Comparison of ENCODE assay signal across 18 cellular contexts in the genomic region with DNA sequence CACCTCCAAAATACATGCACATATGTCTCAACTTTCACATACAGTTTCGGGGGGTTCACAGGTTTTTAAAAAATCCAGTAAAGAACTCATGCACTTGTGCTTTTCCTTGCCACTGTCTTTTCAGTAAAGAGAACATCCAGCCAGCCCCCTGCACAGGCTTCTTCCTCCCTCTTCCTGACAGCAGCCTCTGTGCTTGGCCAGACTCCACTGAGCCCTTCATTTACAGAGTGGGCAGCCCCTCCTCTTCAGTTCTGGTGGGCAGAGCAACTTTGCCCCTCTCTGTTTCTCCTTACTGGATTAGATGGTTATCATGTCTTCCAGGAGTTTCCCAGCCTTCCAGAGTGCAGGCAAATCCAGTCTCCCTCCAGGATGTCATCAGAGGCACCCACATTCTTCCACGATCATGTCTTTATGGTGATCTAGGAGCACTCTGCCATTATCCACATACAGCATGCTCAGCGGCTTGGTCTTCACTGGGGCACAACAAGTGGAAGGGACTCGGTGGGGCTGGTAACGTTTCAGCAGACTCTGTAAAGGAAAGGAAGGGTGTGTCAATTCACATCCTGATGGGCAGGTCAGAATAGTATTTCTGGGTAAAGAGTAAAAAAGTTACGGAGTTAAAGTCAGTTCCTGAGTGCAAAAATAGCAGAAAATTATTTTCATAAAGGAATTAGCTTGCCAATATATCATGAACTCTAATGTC. TPM values are rescaled to one million over a fixed set of nuclear protein-coding genes. Genes with fewer than 3 reads are reported as not detected.
DNase-seq lines count a peak whose midpoint lies in the region; ATAC-seq and TF ChIP-seq lines count a peak whose summit lies in the region.
"Had no signal": no experiment of that assay in that cellular context is flagged by ENCODE, and none has a peak within 500 bp of the region (broad histone marks: within the 10 kb centered on the region; RNA-seq: fewer than 3 reads in every experiment).

No MANE protein-coding gene starts in this region.

- H3K4me1 ChIP-seq in PC-9 (replicated peaks; ENCODE audit: insufficient read depth) (no peaks in the 10 kb centered on the region), endodermal cell (ENCODE audit: control insufficient read depth, insufficient read depth, low read length) (peaks cover 9% of the 10 kb centered on the region), skeletal muscle tissue (ENCODE audit: control insufficient read depth in 3 of 3, insufficient read depth in 3 of 3, low read length in 3 of 3) (peaks cover 49 to 62% (median 60%) of the 10 kb centered on the region in 3 donors), foreskin keratinocyte (no peaks in the 10 kb centered on the region), transverse colon (peaks cover 9 to 33% (median 15%) of the 10 kb centered on the region in 4 donors)

- H2AFZ ChIP-seq in PC-9, result no peak overlapping the region

- H3K27ac ChIP-seq in PC-9, result no peak overlapping the region
- no peak overlapping the region for H3K27ac ChIP-seq in endodermal cell (ENCODE audit: low read depth, low read length)
- peak overlapping the region; percentile 18 for H3K27ac ChIP-seq in skeletal muscle tissue (ENCODE audit: low read depth, low read length)
- no peak overlapping the region for H3K27ac ChIP-seq in foreskin keratinocyte
- peak overlapping the region in 2 of 4 donors; percentile 73 to 79 for H3K27ac ChIP-seq in transverse colon

- intact Hi-C loops in PC-9 (cut with micrococcal nuclease; ENCODE audit: unreplicated experiment), result no loop called here
- intact Hi-C loops in transverse colon (cut with DNase I; ENCODE audit: low total_unique reads), result no loop called here

- TF ChIP-seq CTCF in PC-9 (conservative IDR thresholded peaks at IDR 0.05) (no peak), endodermal cell (conservative IDR thresholded peaks at IDR 0.05) (no peak), foreskin keratinocyte (conservative IDR thresholded peaks at IDR 0.05) (no peak), transverse colon (IDR thresholded peaks at IDR 0.05) (no peak)

- peaks cover 6% of the 10 kb centered on the region; the same call in 1 of the 2 replicates for H3K36me3 ChIP-seq in PC-9 (ENCODE audit: low read depth)
- H3K36me3 ChIP-seq in endodermal cell (ENCODE audit: control insufficient read depth, insufficient read depth, low read length), result peaks cover 97% of the 10 kb centered on the region
- H3K36me3 ChIP-seq in skeletal muscle tissue (ENCODE audit: control insufficient read depth in 3 of 3, insufficient read depth in 3 of 3, low read length in 3 of 3), result peaks cover 3 to 5% (median 3%) of the 10 kb centered on the region in 3 donors
- peaks cover 0 to 2% (median 0%) of the 10 kb centered on the region in 4 donors for H3K36me3 ChIP-seq in transverse colon

- no peaks in the 10 kb centered on the region for H3K9me3 Mint-ChIP-seq in activated naive CD4-positive, alpha-beta T cell treated with anti-CD3 and anti-CD28 coated beads, Interleukin-2, amount 10 ng/mL, durations not matched to agents 7 days and 5 days
- no peaks in the 10 kb centered on the region for H3K9me3 Mint-ChIP-seq in endodermal cell
- H3K9me3 Mint-ChIP-seq: naive B cell had no signal

- in situ Hi-C loops in transverse colon (cut with MboI; ENCODE audit: low pct_ligation_motif_present in 1 of 4, low pct_unique_long_range_greater_than_20kb in 1 of 4, low sequenced_read_pairs in 3 of 4), result no loop called here

- peak overlapping the region; percentile 78 for H3K4me3 Mint-ChIP-seq in activated naive CD4-positive, alpha-beta T cell treated with anti-CD3 and anti-CD28 coated beads, Interleukin-2, amount 10 ng/mL, durations not matched to agents 7 days and 5 days
- no peak overlapping the region for H3K4me3 Mint-ChIP-seq in endodermal cell

- 93 to 94% methylated on average over 4 to 6 of the region's 6 CpGs for WGBS in endodermal cell (ENCODE audit: insufficient coverage in 1 of 2, insufficient read length in 1 of 2), 2 experiments
- 40 to 53% methylated on average over 3 to 6 of the region's 6 CpGs for WGBS in transverse colon (ENCODE audit: low coverage in 1 of 2), 2 donors

- H3K79me2 ChIP-seq in PC-9 (ENCODE audit: low read depth), result no peaks in the 10 kb centered on the region

- H4K20me1 ChIP-seq in PC-9 (ENCODE audit: insufficient read depth), result no peaks in the 10 kb centered on the region; the same call in 1 of the 2 replicates

- H3K9me3 ChIP-seq in PC-9 (ENCODE audit: insufficient read depth, low read depth) (no peaks in the 10 kb centered on the region), endodermal cell (ENCODE audit: control insufficient read depth, low read length) (no peaks in the 10 kb centered on the region), skeletal muscle tissue (ENCODE audit: control insufficient read depth in 3 of 3, low read length in 3 of 3) (no peaks in the 10 kb centered on the region), transverse colon (no peaks in the 10 kb centered on the region)
- H3K9me3 ChIP-seq: MG63 had no signal

- H3K27me3 ChIP-seq in PC-9 (ENCODE audit: insufficient read depth, low read depth) (no peaks in the 10 kb centered on the region), endodermal cell (ENCODE audit: control insufficient read depth, insufficient read depth, low read length, poor library complexity, severe bottlenecking) (no peaks in the 10 kb centered on the region), skeletal muscle tissue (ENCODE audit: control insufficient read depth in 3 of 3, insufficient read depth in 3 of 3, low read length in 3 of 3) (no peaks in the 10 kb centered on the region), foreskin keratinocyte (peaks cover 8% of the 10 kb centered on the region), transverse colon (no peaks in the 10 kb centered on the region)
- H3K27me3 ChIP-seq: MG63 had no signal

- POLR2A ChIA-PET in PC-9 (lab: Charles Lee; ENCODE audit: unreplicated experiment), result interaction anchor here (0.6 kb wide), 1 partner anchor 234 kb away, joined by 6 read pairs; no protein-coding TSS in a partner anchor

- peaks cover 38% of the 10 kb centered on the region for H3K36me3 Mint-ChIP-seq in activated naive CD4-positive, alpha-beta T cell treated with anti-CD3 and anti-CD28 coated beads, Interleukin-2, amount 10 ng/mL, durations not matched to agents 7 days and 5 days
- H3K36me3 Mint-ChIP-seq in endodermal cell (ENCODE audit: low read depth), result peaks cover 54% of the 10 kb centered on the region

- TF ChIP-seq EP300 in transverse colon (IDR thresholded peaks at IDR 0.05; ENCODE audit: low read depth), result no peak

- no peak overlapping the region for H3K4me2 ChIP-seq in PC-9

- peak overlapping the region; percentile 88 for H3K27ac Mint-ChIP-seq in activated naive CD4-positive, alpha-beta T cell treated with anti-CD3 and anti-CD28 coated beads, Interleukin-2, amount 10 ng/mL, durations not matched to agents 7 days and 5 days
- H3K27ac Mint-ChIP-seq in endodermal cell, result peak overlapping the region; percentile 57
- H3K27ac Mint-ChIP-seq: naive B cell had no signal

- 0 out of 2 replicates have a peak, but pooled peaks cover 6% of the 10 kb centered on the region for H3F3A ChIP-seq in PC-9 (ENCODE audit: insufficient read depth, low read depth)

- H3K9me2 ChIP-seq in PC-9 (ENCODE audit: insufficient read depth), result no peaks in the 10 kb centered on the region

- H3K9ac ChIP-seq in endodermal cell (ENCODE audit: extremely low read depth, low read length, poor library complexity, severe bottlenecking), result no peak overlapping the region
- H3K9ac ChIP-seq in skeletal muscle tissue (ENCODE audit: low read depth in 1 of 3, low read length in 3 of 3), result peak overlapping the region in 1 of 3 donors; percentile 40

- H3K27me3 Mint-ChIP-seq in activated naive CD4-positive, alpha-beta T cell treated with anti-CD3 and anti-CD28 coated beads, Interleukin-2, amount 10 ng/mL, durations not matched to agents 7 days and 5 days, result peaks cover 14% of the 10 kb centered on the region
- no peaks in the 10 kb centered on the region for H3K27me3 Mint-ChIP-seq in endodermal cell (ENCODE audit: insufficient read depth)
- H3K27me3 Mint-ChIP-seq: naive B cell had no signal

- CTCF ChIA-PET in activated naive CD4-positive, alpha-beta T cell treated with anti-CD3 and anti-CD28 coated beads, Interleukin-2, amount 10 ng/mL, durations not matched to agents 7 days and 5 days (lab: Charles Lee), result interaction anchor here (1.4 kb wide), 2 partner anchors 28 to 53 kb away, joined by 4 to 5 read pairs; no protein-coding TSS in a partner anchor
- CTCF ChIA-PET in PC-9 (lab: Charles Lee), result interaction anchor here (0.5 kb wide), 1 partner anchor 66 kb away, joined by 3 read pairs; no protein-coding TSS in a partner anchor

- H3K4me1 Mint-ChIP-seq in activated naive CD4-positive, alpha-beta T cell treated with anti-CD3 and anti-CD28 coated beads, Interleukin-2, amount 10 ng/mL, durations not matched to agents 7 days and 5 days, result peaks cover 39% of the 10 kb centered on the region
- peaks cover 12% of the 10 kb centered on the region for H3K4me1 Mint-ChIP-seq in endodermal cell

- ATAC-seq in foreskin keratinocyte, result no peak

- TF ChIP-seq POLR2A in transverse colon (IDR thresholded peaks at IDR 0.05), result no peak

- no peak overlapping the region for H3K4me3 ChIP-seq in PC-9
- H3K4me3 ChIP-seq in endodermal cell (ENCODE audit: low read length), result no peak overlapping the region
- H3K4me3 ChIP-seq in skeletal muscle tissue (ENCODE audit: low read length in 3 of 3), result no peak overlapping the region
- H3K4me3 ChIP-seq in transverse colon, result no peak overlapping the region
- H3K4me3 ChIP-seq: MG63 had no signal

- DNase-seq in activated naive CD4-positive, alpha-beta T cell treated with anti-CD3 and anti-CD28 coated beads, Interleukin-2, amount 10 ng/mL, durations not matched to agents 7 days and 5 days, result peak; percentile 41
- no peak for DNase-seq in activated naive CD4-positive, alpha-beta T cell treated with Interleukin-2 at 50 U/mL for 16 hours
- DNase-seq in PC-9 (no peak), endodermal cell (no peak), SKM-1 (lab: John Stamatoyannopoulos, UW; ENCODE audit: unreplicated experiment) (no peak), foreskin keratinocyte (no peak), transverse colon (no peak)
- DNase-seq: activated CD4-positive, alpha-beta T cell treated with anti-CD3 and anti-CD28 coated beads, Interleukin-2, amount 50 U/mL, for 4 hours; activated naive CD4-positive, alpha-beta T cell treated with anti-CD3 and anti-CD28 coated beads, Interleukin-2, amount 50 U/mL, for 16 hours; DMS 273 treated with DMSO at 0.1 percent for 48 hours; kidney; MG63; naive B cell; stimulated activated CD4-positive, alpha-beta T cell treated with anti-CD3 and anti-CD28 coated beads, Interleukin-4, amount 100 ng/mL, for 24 hours had no signal

- TSS peak; percentile 5 for BruUV-seq in PC-9 (replicated peaks; lab: Mats Ljungman, UMichigan)

RNA-seq across cellular contexts. Expression of a gene that starts 8.8 kb away (rescaled TPM):
- total RNA-seq in PC-9 (2021) (not detected in 2 replicates), endodermal cell (10 to 100 TPM; 18.2 to 71.0 TPM), skeletal muscle tissue (not detected), foreskin keratinocyte (0.14 TPM in 2 replicates), transverse colon (not detected)
- polyA plus RNA-seq in endodermal cell (2013, experiment 1 of 2), result 36.1 TPM
- 39.2 TPM for polyA plus RNA-seq in endodermal cell (2013, experiment 2 of 2)
- 0.12 and 0.29 TPM in 2 replicates for polyA plus RNA-seq in foreskin keratinocyte
- total RNA-seq: kidney; RPMI7951; T-helper 1 cell treated with Interleukin-12 subunit alpha and Interleukin-12 subunit beta and Interleukin-4 antibody, amounts not matched to agents 30 ng/mL and 1 ng/mL, for 36 hours had no signal
- polyA plus RNA-seq: AG04450 had no signal

RNA-seq across cellular contexts. Expression of a gene that starts 28.8 kb away (rescaled TPM):
- total RNA-seq in PC-9 (2021) (57.4 and 80.3 TPM in 2 replicates), endodermal cell (100 to 1,000 TPM; 103 to 119 TPM), skeletal muscle tissue (39.7 TPM), foreskin keratinocyte (23.4 and 27.5 TPM in 2 replicates), transverse colon (100 to 1,000 TPM in 3 of 4 donors, 10 to 100 TPM in 1; 43.6 to 117 (median 110) TPM)
- 85.9 TPM for polyA plus RNA-seq in endodermal cell (2013, experiment 1 of 2)
- polyA plus RNA-seq in endodermal cell (2013, experiment 2 of 2), result 81.0 TPM
- polyA plus RNA-seq in foreskin keratinocyte, result 7.2 and 10.0 TPM in 2 replicates

RNA-seq across cellular contexts. Expression of a gene that starts 45.9 kb away (rescaled TPM):
- total RNA-seq in PC-9 (2021) (5.2 and 7.5 TPM in 2 replicates), endodermal cell (10 to 100 TPM; 17.3 to 19.7 TPM), skeletal muscle tissue (15.7 TPM), foreskin keratinocyte (0.04 and 0.07 TPM in 2 replicates), transverse colon (1 to 10 TPM; 1.4 to 5.2 (median 4.0) TPM)
- 12.0 TPM for polyA plus RNA-seq in endodermal cell (2013, experiment 1 of 2)
- 11.6 TPM for polyA plus RNA-seq in endodermal cell (2013, experiment 2 of 2)
- 0.03 TPM in 1 of 2 replicates, not detected in the other for polyA plus RNA-seq in foreskin keratinocyte

RNA-seq across cellular contexts. Expression of a gene that starts 50.3 kb away (rescaled TPM):
- total RNA-seq in PC-9 (2021), result 40.2 and 41.5 TPM in 2 replicates
- total RNA-seq in endodermal cell, result 10 to 100 TPM; 12.9 to 23.0 TPM
- 29.4 TPM for polyA plus RNA-seq in endodermal cell (2013, experiment 1 of 2)
- polyA plus RNA-seq in endodermal cell (2013, experiment 2 of 2), result 29.1 TPM
- 10.4 TPM for total RNA-seq in skeletal muscle tissue
- 8.5 and 12.7 TPM in 2 replicates for total RNA-seq in foreskin keratinocyte
- polyA plus RNA-seq in foreskin keratinocyte, result 7.9 and 10.5 TPM in 2 replicates
- total RNA-seq in transverse colon, result 10 to 100 TPM in 1 of 4 donors, 1 to 10 TPM in 3; 2.8 to 10.5 (median 5.9) TPM

Comparison
In these comparisons a context has a peak if more than half of its experiments do, and no peak if none do; other contexts are left out.
1. RNA of a gene that starts 8.8 kb away (total RNA-seq): 18.2 to 71.0 TPM in endodermal cell; 0.14 TPM in foreskin keratinocyte, not detected in PC-9, not detected in skeletal muscle tissue (single experiment) and not detected in transverse colon; every median in the first group is over 10 times any median in the second.